In genomic region chr12:94588271-94588785, GRCh38 we compare ENCODE assay signal across 18 cellular contexts.
DNase-seq lines count a peak whose midpoint lies in the region; ATAC-seq and TF ChIP-seq lines count a peak whose summit lies in the region.
"Had no signal": no experiment of that assay in that cellular context is flagged by ENCODE, and none has a peak within 500 bp of the region (broad histone marks: within the 10 kb centered on the region; RNA-seq: fewer than 3 reads in every experiment).

No MANE protein-coding gene starts in this region.

- no peaks in the 10 kb centered on the region for H3K9me3 Mint-ChIP-seq in activated CD8-positive, alpha-beta T cell treated with anti-CD3 and anti-CD28 coated beads, Interleukin-2, amount 10 ng/mL, durations not matched to agents 7 days and 5 days (ENCODE audit: insufficient read depth)
- H3K9me3 Mint-ChIP-seq: activated CD4-positive, alpha-beta T cell treated with anti-CD3 and anti-CD28 coated beads, Interleukin-2, amount 10 ng/mL, durations not matched to agents 7 days and 5 days; CD8-positive, alpha-beta T cell; dendritic cell treated with granulocyte-macrophage colony-stimulating factor and Interleukin-4, amounts not matched to agents 40 ng/mL and 50 ng/mL, for 4 days; T-helper 1 cell treated with Interleukin-12 subunit alpha and Interleukin-12 subunit beta and Interleukin-4 antibody, amounts not matched to agents 30 μg/mL and 1 μg/mL, for 36 hours had no signal

- no peak for TF ChIP-seq CTCF in tibial nerve (IDR thresholded peaks at IDR 0.05)

- peaks cover 7% of the 10 kb centered on the region for H3K27me3 Mint-ChIP-seq in activated CD8-positive, alpha-beta T cell treated with anti-CD3 and anti-CD28 coated beads, Interleukin-2, amount 10 ng/mL, durations not matched to agents 7 days and 5 days (ENCODE audit: low read depth)

- H3K4me3 Mint-ChIP-seq in activated CD8-positive, alpha-beta T cell treated with anti-CD3 and anti-CD28 coated beads, Interleukin-2, amount 10 ng/mL, durations not matched to agents 7 days and 5 days, result no peak overlapping the region
- H3K4me3 Mint-ChIP-seq: activated CD4-positive, alpha-beta T cell treated with anti-CD3 and anti-CD28 coated beads, Interleukin-2, amount 10 ng/mL, durations not matched to agents 7 days and 5 days; CD8-positive, alpha-beta T cell; dendritic cell treated with granulocyte-macrophage colony-stimulating factor and Interleukin-4, amounts not matched to agents 40 ng/mL and 50 ng/mL, for 4 days; T-helper 1 cell treated with Interleukin-12 subunit alpha and Interleukin-12 subunit beta and Interleukin-4 antibody, amounts not matched to agents 30 μg/mL and 1 μg/mL, for 36 hours had no signal

- no peak overlapping the region for H3K27ac Mint-ChIP-seq in activated CD8-positive, alpha-beta T cell treated with anti-CD3 and anti-CD28 coated beads, Interleukin-2, amount 10 ng/mL, durations not matched to agents 7 days and 5 days
- H3K27ac Mint-ChIP-seq: activated CD4-positive, alpha-beta T cell treated with anti-CD3 and anti-CD28 coated beads, Interleukin-2, amount 10 ng/mL, durations not matched to agents 7 days and 5 days; CD8-positive, alpha-beta T cell; dendritic cell treated with granulocyte-macrophage colony-stimulating factor and Interleukin-4, amounts not matched to agents 40 ng/mL and 50 ng/mL, for 4 days; T-helper 1 cell treated with Interleukin-12 subunit alpha and Interleukin-12 subunit beta and Interleukin-4 antibody, amounts not matched to agents 30 μg/mL and 1 μg/mL, for 36 hours had no signal

- H3K36me3 ChIP-seq in neuron (ENCODE audit: insufficient read depth, low read length) (no peaks in the 10 kb centered on the region), tibial nerve (no peaks in the 10 kb centered on the region)
- H3K36me3 ChIP-seq: brain microvascular endothelial cell, suprapubic skin had no signal

- no peak for TF ChIP-seq POLR2A in tibial nerve (IDR thresholded peaks at IDR 0.05)

- H3K27ac ChIP-seq in adipose tissue (ENCODE audit: low read depth, low read length) (peak overlapping the region; percentile 15), tibial nerve (peak overlapping the region in 3 of 4 donors; percentile 0 to 64 (median 20))
- H3K27ac ChIP-seq: brain microvascular endothelial cell, suprapubic skin had no signal

- no peak for ATAC-seq in activated CD8-positive, alpha-beta T cell treated with anti-CD3 and anti-CD28 coated beads, Interleukin-2, amount 10 ng/mL, durations not matched to agents 7 days and 5 days
- ATAC-seq: CD8-positive, alpha-beta T cell had no signal

- POLR2A ChIA-PET in activated CD8-positive, alpha-beta T cell treated with anti-CD3 and anti-CD28 coated beads, Interleukin-2, amount 10 ng/mL, durations not matched to agents 7 days and 5 days (lab: Charles Lee), result no interaction called here

- CTCF ChIA-PET in activated CD8-positive, alpha-beta T cell treated with anti-CD3 and anti-CD28 coated beads, Interleukin-2, amount 10 ng/mL, durations not matched to agents 7 days and 5 days (lab: Charles Lee), result interaction anchor here (0.7 kb wide), 1 partner anchor 1614 kb away, joined by 3 read pairs; no protein-coding TSS in a partner anchor

- no peaks in the 10 kb centered on the region for H3K36me3 Mint-ChIP-seq in activated CD8-positive, alpha-beta T cell treated with anti-CD3 and anti-CD28 coated beads, Interleukin-2, amount 10 ng/mL, durations not matched to agents 7 days and 5 days (ENCODE audit: low read depth)
- H3K36me3 Mint-ChIP-seq: CD8-positive, alpha-beta T cell had no signal

- DNase-seq in islet precursor cell (peak; percentile 93), tibial nerve (ENCODE audit: low spot score in 2 of 2) (no peak), cortex of kidney (lab: John Stamatoyannopoulos, UW) (no peak)
- DNase-seq in activated T-cell treated with anti-CD3 and anti-CD28 coated beads, Interleukin-2, amount 50 U/mL, for 1 hour, result no peak
- DNase-seq in activated CD8-positive, alpha-beta T cell treated with anti-CD3 and anti-CD28 coated beads, Interleukin-2, amount 10 ng/mL, durations not matched to agents 7 days and 5 days, result no peak
- DNase-seq: activated CD4-positive, alpha-beta T cell treated with anti-CD3 and anti-CD28 coated beads, Interleukin-2, amount 10 ng/mL, durations not matched to agents 7 days and 5 days; brain microvascular endothelial cell; CD8-positive, alpha-beta T cell; DMS153; foreskin fibroblast; GF-D8; KBM-7; NCI-H1694 treated with DMSO at 0.1 percent for 48 hours had no signal

- H3K4me1 ChIP-seq in neuron (ENCODE audit: insufficient read depth, low read length), result peaks cover 12% of the 10 kb centered on the region
- H3K4me1 ChIP-seq in tibial nerve, result peaks cover 0 to 26% (median 16%) of the 10 kb centered on the region in 4 donors

- H3K27me3 ChIP-seq in neuron (ENCODE audit: insufficient read depth, low read length) (no peaks in the 10 kb centered on the region), tibial nerve (no peaks in the 10 kb centered on the region)
- H3K27me3 ChIP-seq: brain microvascular endothelial cell, suprapubic skin had no signal

- H3K4me3 ChIP-seq in neuron (ENCODE audit: low read length) (no peak overlapping the region), tibial nerve (no peak overlapping the region)
- H3K4me3 ChIP-seq: suprapubic skin had no signal

- 75 to 81% (median 79%) methylated on average over 5 of the region's 5 CpGs for WGBS in adipose tissue, 3 donors
- WGBS in tibial nerve, 2 donors, result 62 to 86% methylated on average over 5 of the region's 5 CpGs

- H3K9me3 ChIP-seq in neuron (ENCODE audit: low read length) (no peaks in the 10 kb centered on the region), tibial nerve (no peaks in the 10 kb centered on the region)
- H3K9me3 ChIP-seq: suprapubic skin had no signal

- no peaks in the 10 kb centered on the region for H3K4me1 Mint-ChIP-seq in activated CD8-positive, alpha-beta T cell treated with anti-CD3 and anti-CD28 coated beads, Interleukin-2, amount 10 ng/mL, durations not matched to agents 7 days and 5 days (ENCODE audit: low read depth)
- H3K4me1 Mint-ChIP-seq: activated CD4-positive, alpha-beta T cell treated with anti-CD3 and anti-CD28 coated beads, Interleukin-2, amount 10 ng/mL, durations not matched to agents 7 days and 5 days had no signal

- peak overlapping the region; percentile 2 for H2AFZ ChIP-seq in neuron (ENCODE audit: low read depth, low read length)

- TF ChIP-seq EP300 in tibial nerve (IDR thresholded peaks at IDR 0.05), result no peak
